In the genomic region with DNA sequence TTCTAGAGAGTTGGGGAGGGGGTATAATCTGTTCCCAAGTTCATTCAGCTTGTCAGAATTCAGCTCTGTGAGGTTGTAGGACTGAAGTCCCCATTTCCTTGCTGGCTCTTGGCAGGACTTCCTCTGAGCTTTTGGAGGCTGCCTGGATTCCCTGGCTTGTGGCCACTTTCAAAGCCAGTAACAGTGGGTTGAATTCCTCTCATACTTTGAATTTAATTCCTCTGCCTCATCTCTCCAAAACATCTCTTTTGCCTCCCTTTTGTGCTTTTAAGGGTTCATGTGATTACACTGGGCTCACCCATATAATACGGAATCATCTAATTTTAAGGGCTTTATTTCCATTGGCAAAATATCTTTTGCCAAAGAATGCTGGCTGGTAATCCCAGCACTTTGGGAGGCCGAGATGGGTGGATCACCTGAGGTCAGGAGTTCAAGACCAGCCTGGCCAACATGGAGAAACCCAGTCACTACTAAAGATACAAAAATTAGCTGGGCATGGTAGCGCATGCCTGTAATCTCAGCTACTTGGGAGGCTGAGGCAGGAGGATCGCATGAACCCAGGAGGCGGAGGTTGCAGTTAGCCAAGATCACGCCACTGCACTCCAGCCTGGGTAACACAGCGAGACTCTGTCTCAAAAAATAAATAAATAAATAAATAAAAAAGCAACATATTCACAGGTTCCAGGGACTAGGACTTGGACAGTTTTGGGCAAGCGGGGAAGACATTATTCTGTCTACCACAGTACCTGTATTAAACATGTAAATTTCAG, we compare ENCODE assay signal across 1 cellular context.
TF ChIP-seq lines count a peak whose summit lies in the region.

No MANE protein-coding gene starts in this region.

TF ChIP-seq in K562, 482 proteins besides CTCF, POLR2A, EP300 and RAD21:
- peak; percentile 21 for TF ChIP-seq RBM25 (IDR thresholded peaks at IDR 0.05; ENCODE audit: low read depth, low read length, severe bottlenecking)
